ENCODE assay signal across 8 cellular contexts in the genomic region with DNA sequence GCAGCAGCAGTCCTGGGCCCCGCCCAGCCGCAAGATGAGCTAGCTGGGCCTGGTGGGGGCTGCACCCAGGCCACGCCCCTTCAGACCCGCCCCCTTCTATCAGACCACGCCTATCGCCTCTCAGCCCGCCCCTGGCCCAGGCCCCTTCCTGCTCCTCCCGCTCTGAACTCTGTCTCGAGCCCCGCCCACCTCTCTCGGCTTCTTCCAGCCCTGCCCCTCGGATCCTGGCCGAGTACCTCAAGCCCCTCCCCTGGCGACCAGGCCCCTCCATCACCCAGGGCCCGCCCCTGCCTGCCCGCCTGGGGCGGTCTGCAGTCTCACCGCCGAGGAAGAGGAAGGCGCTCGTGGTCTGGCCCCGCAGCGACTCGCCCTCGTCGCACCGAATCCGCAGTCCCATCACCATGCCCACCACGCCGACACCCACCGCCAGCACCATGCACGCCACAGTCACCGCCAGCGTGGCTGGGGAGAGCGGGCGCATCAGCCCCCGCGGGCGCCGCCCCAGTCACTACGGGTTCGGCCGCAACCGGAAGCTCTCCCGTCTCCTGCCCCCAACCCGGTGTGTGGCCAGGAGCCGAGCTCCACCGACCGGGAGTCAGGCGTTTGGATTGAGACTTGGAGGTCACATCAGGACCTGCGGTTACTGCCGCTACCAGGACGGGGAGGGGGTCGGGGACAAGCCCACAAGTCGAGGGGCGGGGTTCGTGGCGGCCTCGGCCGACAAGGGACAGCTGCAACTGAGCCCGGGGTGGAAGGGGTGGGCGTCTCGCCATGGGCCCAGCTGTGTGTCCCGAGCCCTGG. TPM values are rescaled to one million over a fixed set of nuclear protein-coding genes. Genes with fewer than 3 reads are reported as not detected.
DNase-seq lines count a peak whose midpoint lies in the region; ATAC-seq, FAIRE-seq and TF ChIP-seq lines count a peak whose summit lies in the region.

No MANE protein-coding gene starts in this region.

- no peaks in the 10 kb centered on the region for H3K27me3 Mint-ChIP-seq in T-helper 2 cell treated with Interferon-gamma antibody and Interleukin-4, amounts not matched to agents 5 μg/mL and 100 μg/mL, for 36 hours (ENCODE audit: low read depth)

- peak; percentile 77 for DNase-seq in H54 (ENCODE audit: insufficient read length, low spot score)
- peak; percentile 97 for DNase-seq in M059J (ENCODE audit: low read depth)
- peak; percentile 99 for DNase-seq in T-helper 2 cell treated with Interferon-gamma antibody and Interleukin-4, amounts not matched to agents 5 μg/mL and 100 μg/mL, for 36 hours (ENCODE audit: low spot score)
- DNase-seq in ascending aorta (ENCODE audit: low spot score in 2 of 2) = peak; percentile 95 to 100
- peak; percentile 99 to 100 (median 100) for DNase-seq in right cardiac atrium
- peak; percentile 97 for DNase-seq in putamen (ENCODE audit: low spot score)
- peak; percentile 99 to 100 for DNase-seq in vagina (ENCODE audit: extremely low spot score in 2 of 2)

- peak overlapping the region; percentile 96 for H3K27ac Mint-ChIP-seq in T-helper 2 cell treated with Interferon-gamma antibody and Interleukin-4, amounts not matched to agents 5 μg/mL and 100 μg/mL, for 36 hours

- FAIRE-seq in H54 (lab: Jason Lieb, UNC) = no peak

- intact Hi-C loops in ascending aorta (cut with DNase I) (loop anchor here (1.0 to 10.0 kb wide), 8 partner anchors 27 to 983 kb away; a partner anchor contains a TSS), right cardiac atrium (cut with DNase I) (no loop called here), vagina (cut with DNase I) (loop anchor here (10.0 kb wide), 1 partner anchor 327 kb away; a partner anchor contains a TSS)

- TF ChIP-seq CTCF in ascending aorta (IDR thresholded peaks at IDR 0.05) = no peak
- no peak for TF ChIP-seq CTCF in vagina (IDR thresholded peaks at IDR 0.05)

- peaks cover 18% of the 10 kb centered on the region for H3K36me3 Mint-ChIP-seq in T-helper 2 cell treated with Interferon-gamma antibody and Interleukin-4, amounts not matched to agents 5 μg/mL and 100 μg/mL, for 36 hours (ENCODE audit: low read depth)

- H3K9me3 ChIP-seq in ES-I3 (ENCODE audit: control insufficient read depth, insufficient read depth, low read length) (no peaks in the 10 kb centered on the region), ascending aorta (no peaks in the 10 kb centered on the region), right cardiac atrium (ENCODE audit: control insufficient read depth, low read length) (no peaks in the 10 kb centered on the region), vagina (no peaks in the 10 kb centered on the region)

- H3K36me3 ChIP-seq in ES-I3 (ENCODE audit: insufficient read depth, low read length) (no peaks in the 10 kb centered on the region), ascending aorta (no peaks in the 10 kb centered on the region), vagina (no peaks in the 10 kb centered on the region)

- H3K9me3 Mint-ChIP-seq in T-helper 2 cell treated with Interferon-gamma antibody and Interleukin-4, amounts not matched to agents 5 μg/mL and 100 μg/mL, for 36 hours = no peaks in the 10 kb centered on the region

- TF ChIP-seq POLR2A in H54 (IDR thresholded peaks at IDR 0.05; ENCODE audit: low read depth, low read length) (peak; percentile 83), vagina (IDR thresholded peaks at IDR 0.05) (peak; percentile 5 to 42)

- 2% methylated on average over 64 of the region's 64 CpGs for WGBS in right cardiac atrium

- no peaks in the 10 kb centered on the region for H3K27me3 ChIP-seq in ascending aorta
- no peaks in the 10 kb centered on the region for H3K27me3 ChIP-seq in right cardiac atrium (ENCODE audit: control insufficient read depth, insufficient read depth)
- no peaks in the 10 kb centered on the region for H3K27me3 ChIP-seq in vagina

- peak overlapping the region; percentile 100 for H3K4me3 Mint-ChIP-seq in T-helper 2 cell treated with Interferon-gamma antibody and Interleukin-4, amounts not matched to agents 5 μg/mL and 100 μg/mL, for 36 hours

- H3K4me1 ChIP-seq in ES-I3 (ENCODE audit: insufficient read depth, low read length) (peaks cover 10% of the 10 kb centered on the region; the same call in 1 of the 2 replicates), ascending aorta (peaks cover 6 to 12% of the 10 kb centered on the region in 2 donors), right cardiac atrium (ENCODE audit: control insufficient read depth, insufficient read depth, low read length) (peaks cover 10% of the 10 kb centered on the region), vagina (peaks cover 36% of the 10 kb centered on the region)

- H3K27ac ChIP-seq in ascending aorta (peak overlapping the region; percentile 83 to 94), right cardiac atrium (ENCODE audit: low read length) (peak overlapping the region; percentile 61), vagina (peak overlapping the region; percentile 93)

- peaks cover 67% of the 10 kb centered on the region for H3K4me1 Mint-ChIP-seq in T-helper 2 cell treated with Interferon-gamma antibody and Interleukin-4, amounts not matched to agents 5 μg/mL and 100 μg/mL, for 36 hours (ENCODE audit: low read depth)

- peak overlapping the region; percentile 79 to 82 for H3K4me3 ChIP-seq in ascending aorta
- peak overlapping the region; percentile 78 for H3K4me3 ChIP-seq in right cardiac atrium (ENCODE audit: low read length)
- H3K4me3 ChIP-seq in vagina = peak overlapping the region; percentile 79 to 81

- peak overlapping the region; percentile 76 for H3K9ac ChIP-seq in ES-I3 (ENCODE audit: low read depth, low read length)

- ATAC-seq in right cardiac atrium = peak; percentile 93 to 95

RNA-seq across cellular contexts. Expression of a gene that starts 1.0 kb away (rescaled TPM):
- total RNA-seq in M059J (2014; rRNA removed; shearing (Covaris generic)) = not detected in 2 replicates
- total RNA-seq in ascending aorta (not detected), right cardiac atrium (1 to 10 TPM; 1.1 to 2.5 (median 2.2) TPM), vagina (not detected)
- 0.45 TPM for polyA plus RNA-seq in right cardiac atrium

RNA-seq across cellular contexts. Expression of a gene that starts 1.6 kb away (rescaled TPM):
- 97.7 and 134 TPM in 2 replicates for total RNA-seq in M059J (2014; rRNA removed; shearing (Covaris generic))
- 42.5 TPM for total RNA-seq in ascending aorta
- total RNA-seq in right cardiac atrium = 100 to 1,000 TPM; 240 to 296 (median 258) TPM
- 452 TPM for polyA plus RNA-seq in right cardiac atrium
- total RNA-seq in vagina = 114 TPM

RNA-seq across cellular contexts. Expression of a gene that starts 4.7 kb away (rescaled TPM):
- total RNA-seq in M059J (2014; rRNA removed; shearing (Covaris generic)) = not detected in 2 replicates
- total RNA-seq in ascending aorta = 30.2 TPM
- 1 to 10 TPM in 3 of 4 donors, under 1 TPM in 1; 0.89 to 3.1 (median 1.7) TPM for total RNA-seq in right cardiac atrium
- polyA plus RNA-seq in right cardiac atrium = 1.7 TPM
- total RNA-seq in vagina = 3.4 TPM

RNA-seq across cellular contexts. Expression of a gene that starts 20.0 kb away (rescaled TPM):
- total RNA-seq in M059J (2014; rRNA removed; shearing (Covaris generic)) = not detected in 2 replicates
- total RNA-seq in ascending aorta = not detected
- total RNA-seq in right cardiac atrium = not detected
- not detected for polyA plus RNA-seq in right cardiac atrium
- total RNA-seq in vagina = not detected

RNA-seq across cellular contexts. Expression of a gene that starts 22.6 kb away (rescaled TPM):
- total RNA-seq in M059J (2014; rRNA removed; shearing (Covaris generic)) = not detected in 2 replicates
- not detected for total RNA-seq in ascending aorta
- not detected for total RNA-seq in right cardiac atrium
- not detected for polyA plus RNA-seq in right cardiac atrium
- total RNA-seq in vagina = not detected

Comparison
In these comparisons a context has a peak if more than half of its experiments do, and no peak if none do; other contexts are left out.
1. Peak in every context shown above with its lines: DNase-seq, ATAC-seq, H3K4me3 ChIP-seq and H3K27ac ChIP-seq.
2. intact Hi-C loops: an anchor here in ascending aorta (1.0 to 10.0 kb wide) and vagina (10.0 kb wide); none called in right cardiac atrium.